Comparison of ENCODE assay signal across 9 cellular contexts in the genomic region with DNA sequence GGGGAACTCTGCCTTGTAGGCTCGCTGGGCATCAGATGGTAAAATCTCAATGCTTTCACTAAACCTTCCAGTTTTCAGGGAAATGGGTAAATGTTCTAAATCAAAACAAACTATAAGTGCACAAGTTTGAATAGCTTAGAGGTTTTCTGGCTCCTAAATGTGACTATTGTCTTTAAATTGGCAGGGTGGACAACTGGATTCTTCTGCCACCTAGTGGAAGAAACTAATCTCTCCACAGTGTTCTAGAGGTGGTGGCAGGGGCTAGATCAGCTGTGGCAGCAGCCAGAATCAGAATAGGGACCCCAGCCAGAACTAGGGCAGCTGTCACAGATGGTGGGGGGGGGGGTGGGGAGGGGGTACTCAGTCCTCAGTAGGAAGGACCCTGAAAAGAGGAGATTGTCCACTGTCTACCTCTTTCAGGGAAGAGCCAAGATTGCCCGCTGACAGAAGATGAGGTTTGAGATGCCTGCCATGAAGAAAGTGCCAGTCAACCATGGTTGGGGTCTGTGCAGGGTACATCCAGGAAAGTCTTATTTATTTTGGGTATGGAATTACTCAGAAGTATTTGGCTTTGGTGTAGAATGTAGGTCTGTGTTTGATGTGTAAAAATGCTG.
DNase-seq lines count a peak whose midpoint lies in the region; FAIRE-seq and TF ChIP-seq lines count a peak whose summit lies in the region.
"Had no signal": no experiment of that assay in that cellular context is flagged by ENCODE, and none has a peak within 500 bp of the region (broad histone marks: within the 10 kb centered on the region; RNA-seq: fewer than 3 reads in every experiment).

No MANE protein-coding gene starts in this region.

- H3K4me3 ChIP-seq in HAP-1 (no peak overlapping the region), OCI-LY3 (ENCODE audit: low read length) (no peak overlapping the region), H1 (ENCODE audit: extremely low read depth in 1 of 4, insufficient read depth in 2 of 4, low read depth in 3 of 4, low read length in 4 of 4) (no peak overlapping the region)
- H3K4me3 ChIP-seq: BLaER1 treated with 17β-estradiol and CSF1 and Interleukin-3, amounts not matched to agents 10 nM and 100 nM had no signal

- no peak overlapping the region for H4K91ac ChIP-seq in H1 (replicated peaks; ENCODE audit: insufficient read length, low read length)

- CTCF ChIA-PET in H1 (lab: Charles Lee; ENCODE audit: partially characterized antibody), result interaction anchor here (0.5 to 42.8 kb wide), 48 partner anchors 8 to 857 kb away, joined by 3 to 1551 read pairs (median 5); no protein-coding TSS in a partner anchor

- H3K23ac ChIP-seq in H1 (ENCODE audit: insufficient read length), result no peak overlapping the region

- no peaks in the 10 kb centered on the region for H3K79me1 ChIP-seq in H1 (ENCODE audit: low read depth, low read length)

- no peaks in the 10 kb centered on the region for H3K27me3 Mint-ChIP-seq in activated T-cell treated with anti-CD3 and anti-CD28 coated beads, Interleukin-2, amount 50 U/mL, for 24 hours

- H2BK120ac ChIP-seq in H1 (replicated peaks; ENCODE audit: low read depth, low read length), result no peak overlapping the region

- H3K4me1 ChIP-seq in HAP-1 (no peaks in the 10 kb centered on the region), OCI-LY3 (ENCODE audit: low read length) (peaks cover 9% of the 10 kb centered on the region), H1 (replicated peaks in 1 of 4; ENCODE audit: control insufficient read depth in 3 of 4, insufficient read depth in 4 of 4, low read length in 3 of 4) (peaks cover 0 to 2% (median 0%) of the 10 kb centered on the region in 4 experiments; a peak in 1 of 7 replicates)

- no peak for TF ChIP-seq EP300 in H1 (IDR thresholded peaks at IDR 0.05; ENCODE audit: borderline replicate concordance in 1 of 2, low read depth in 2 of 2, low read length in 2 of 2)

- no peaks in the 10 kb centered on the region for H3K79me2 ChIP-seq in OCI-LY3 (ENCODE audit: low read length)
- H3K79me2 ChIP-seq in H1 (ENCODE audit: control insufficient read depth in 1 of 2, insufficient read depth in 2 of 2, low read length in 2 of 2), result no peaks in the 10 kb centered on the region

- H3K36me3 Mint-ChIP-seq in activated T-cell treated with anti-CD3 and anti-CD28 coated beads, Interleukin-2, amount 50 U/mL, for 24 hours (ENCODE audit: low read depth), result no peaks in the 10 kb centered on the region

- H3K4me2 ChIP-seq in OCI-LY3 (ENCODE audit: low read length) (no peak overlapping the region), H1 (ENCODE audit: insufficient read depth in 1 of 2, low read depth in 2 of 2, low read length in 2 of 2) (no peak overlapping the region)

- no peak overlapping the region for H3K14ac ChIP-seq in H1 (ENCODE audit: insufficient read length)

- H3K27ac Mint-ChIP-seq in activated T-cell treated with anti-CD3 and anti-CD28 coated beads, Interleukin-2, amount 50 U/mL, for 24 hours, result no peak overlapping the region

- H2BK5ac ChIP-seq in H1 (ENCODE audit: low read depth, low read length), result no peak overlapping the region

- no peak overlapping the region for H3K56ac ChIP-seq in H1 (replicated peaks; ENCODE audit: insufficient read length, low read depth, low read length)

- H3K9ac ChIP-seq in OCI-LY3 (ENCODE audit: low read length), result no peak overlapping the region
- H3K9ac ChIP-seq in H1 (replicated peaks in 1 of 4; ENCODE audit: extremely low read depth in 1 of 4, low read depth in 3 of 4, low read length in 3 of 4), result no peak overlapping the region
- H3K9ac ChIP-seq: BLaER1 treated with 17β-estradiol and CSF1 and Interleukin-3, amounts not matched to agents 10 nM and 100 nM had no signal

- no peak overlapping the region for H2BK15ac ChIP-seq in H1 (ENCODE audit: low read length)

- no peak overlapping the region for H3K18ac ChIP-seq in H1 (ENCODE audit: extremely low read depth, low read length)

- H2AFZ ChIP-seq in OCI-LY3 (ENCODE audit: low read depth, low read length) (no peak overlapping the region), H1 (ENCODE audit: low read length) (no peak overlapping the region)

- H2BK12ac ChIP-seq in H1 (ENCODE audit: low read depth, low read length), result no peak overlapping the region

- H4K20me1 ChIP-seq in OCI-LY3 (ENCODE audit: insufficient read depth, low read length), result no peaks in the 10 kb centered on the region
- no peaks in the 10 kb centered on the region for H4K20me1 ChIP-seq in H1 (replicated peaks in 1 of 2; ENCODE audit: control insufficient read depth in 1 of 2, insufficient read depth in 2 of 2, low read length in 2 of 2)
- H4K20me1 ChIP-seq: BLaER1 treated with 17β-estradiol and CSF1 and Interleukin-3, amounts not matched to agents 10 nM and 100 nM had no signal

- no peaks in the 10 kb centered on the region; the same call in 1 of the 2 replicates for H3K23me2 ChIP-seq in H1 (ENCODE audit: low read depth, low read length)

- FAIRE-seq in H1 (lab: Jason Lieb, UNC), result peak; percentile 7

- 79% methylated on average over 2 of the region's 2 CpGs; no CpG with 5 or more reads in 1 of the 2 experiments for WGBS in H1 (ENCODE audit: extremely low coverage in 1 of 2, insufficient coverage in 1 of 2, insufficient read length in 1 of 2, insufficient replicate concordance in 2 of 2, low coverage in 1 of 2, low lambda C conversion rate in 2 of 2, missing lambda C conversion rate in 1 of 2), 2 experiments

- in situ Hi-C loops in HAP-1 (cut with MboI; ENCODE audit: low sequenced_read_pairs), result no loop called here

- peak; percentile 82 for TF ChIP-seq CTCF in OCI-LY3 (IDR thresholded peaks at IDR 0.05; ENCODE audit: low read depth, low read length)
- TF ChIP-seq CTCF in H1 (IDR thresholded peaks at IDR 0.05; ENCODE audit: control extremely low read depth in 1 of 3, insufficient read depth in 1 of 3, low read depth in 1 of 3, low read length in 3 of 3), result peak; percentile 24 to 75 (median 72)

- no peak overlapping the region for H3K4me3 Mint-ChIP-seq in activated T-cell treated with anti-CD3 and anti-CD28 coated beads, Interleukin-2, amount 50 U/mL, for 24 hours

- H3K27ac ChIP-seq in OCI-LY3 (ENCODE audit: low read length) (no peak overlapping the region), H1 (ENCODE audit: low read depth, low read length) (no peak overlapping the region)
- H3K27ac ChIP-seq: BLaER1 treated with 17β-estradiol and CSF1 and Interleukin-3, amounts not matched to agents 10 nM and 100 nM had no signal

- POLR2A ChIA-PET in H1 (lab: Charles Lee; ENCODE audit: partially characterized antibody), result no interaction called here

- no peak for TF ChIP-seq POLR2A in H1 (IDR thresholded peaks at IDR 0.05; ENCODE audit: control extremely low read depth in 1 of 2, low read depth in 2 of 2, low read length in 2 of 2)

- no peaks in the 10 kb centered on the region for H3K4me1 Mint-ChIP-seq in activated T-cell treated with anti-CD3 and anti-CD28 coated beads, Interleukin-2, amount 50 U/mL, for 24 hours (ENCODE audit: low read depth)

- peak; percentile 62 to 74 for TF ChIP-seq RAD21 in H1 (IDR thresholded peaks at IDR 0.05 in 1 of 2, conservative IDR thresholded peaks at IDR 0.05 in 1 of 2; ENCODE audit: low read depth in 2 of 2, low read length in 2 of 2)

- H4K5ac ChIP-seq in H1 (ENCODE audit: insufficient read length, low read depth, low read length), result no peak overlapping the region

- no peak overlapping the region for H3K4ac ChIP-seq in H1 (replicated peaks; ENCODE audit: insufficient read length, low read depth, low read length)

- H3K9me3 ChIP-seq in HAP-1 (no peaks in the 10 kb centered on the region), OCI-LY3 (ENCODE audit: insufficient read depth, low read length) (no peaks in the 10 kb centered on the region), H1 (ENCODE audit: insufficient read depth in 2 of 2, low read depth in 1 of 2, low read length in 1 of 2) (no peaks in the 10 kb centered on the region)

- H3K36me3 ChIP-seq in HAP-1 (replicated peaks), result no peaks in the 10 kb centered on the region
- no peaks in the 10 kb centered on the region for H3K36me3 ChIP-seq in OCI-LY3 (replicated peaks; ENCODE audit: low read depth, low read length)
- H3K36me3 ChIP-seq in H1 (ENCODE audit: control insufficient read depth in 2 of 4, insufficient read depth in 4 of 4, low read length in 3 of 4), result no peaks in the 10 kb centered on the region
- H3K36me3 ChIP-seq: BLaER1 treated with 17β-estradiol and CSF1 and Interleukin-3, amounts not matched to agents 10 nM and 100 nM had no signal

- H4K8ac ChIP-seq in H1 (ENCODE audit: extremely low read depth, insufficient read depth, low read length), result no peak overlapping the region

- H3K9me3 Mint-ChIP-seq in activated T-cell treated with anti-CD3 and anti-CD28 coated beads, Interleukin-2, amount 50 U/mL, for 24 hours, result no peaks in the 10 kb centered on the region

- H2AK5ac ChIP-seq in H1 (ENCODE audit: low read depth, low read length), result no peak overlapping the region

- H3K27me3 ChIP-seq in HAP-1 (ENCODE audit: low read depth), result peaks cover 3% of the 10 kb centered on the region; the same call in 1 of the 2 replicates
- H3K27me3 ChIP-seq in OCI-LY3 (ENCODE audit: low read depth, low read length), result 0 out of 2 replicates have a peak, but pooled peaks cover 5% of the 10 kb centered on the region
- H3K27me3 ChIP-seq in H1 (replicated peaks in 1 of 4; ENCODE audit: control insufficient read depth in 3 of 4, extremely low read depth in 1 of 4, insufficient read depth in 3 of 4, low read length in 3 of 4), result no peaks in the 10 kb centered on the region
- H3K27me3 ChIP-seq: BLaER1 treated with 17β-estradiol and CSF1 and Interleukin-3, amounts not matched to agents 10 nM and 100 nM had no signal

- no peak overlapping the region for H2BK20ac ChIP-seq in H1 (ENCODE audit: low read length)

- peak; percentile 14 to 66 (median 42) for DNase-seq in NCI-H1417 (lab: John Stamatoyannopoulos, UW)
- DNase-seq in NCI-H1417 treated with DMSO at 0.1 percent for 48 hours (lab: John Stamatoyannopoulos, UW), result no peak
- DNase-seq in HAP-1 (ENCODE audit: low spot score in 2 of 2), result peak; percentile 27 to 31
- DNase-seq in H1 (ENCODE audit: low read depth in 1 of 2, low spot score in 2 of 2), result no peak
- peak; percentile 57 for DNase-seq in midbrain (lab: John Stamatoyannopoulos, UW)
- no peak for DNase-seq in activated T-cell treated with anti-CD3 and anti-CD28 coated beads, Interleukin-2, amount 50 U/mL, for 24 hours
- no peak for DNase-seq in NCI-H146 (lab: John Stamatoyannopoulos, UW)

TF ChIP-seq in H1, 55 proteins besides CTCF, POLR2A, EP300 and RAD21:
- no peak for TF ChIP-seq SIRT6 (IDR thresholded peaks at IDR 0.05; ENCODE audit: low read length)
- no peak for TF ChIP-seq MAFK (IDR thresholded peaks at IDR 0.05; ENCODE audit: low read depth, low read length)
- no peak for TF ChIP-seq CHD2 (IDR thresholded peaks at IDR 0.05; ENCODE audit: low read length)
- no peak for TF ChIP-seq JUN (IDR thresholded peaks at IDR 0.05; ENCODE audit: low read depth, low read length)
- TF ChIP-seq TBP (IDR thresholded peaks at IDR 0.05; ENCODE audit: low read depth, low read length), result no peak
- TF ChIP-seq GTF2F1 (IDR thresholded peaks at IDR 0.05; ENCODE audit: borderline replicate concordance, low read depth, low read length), result no peak
- TF ChIP-seq FOSL1 (IDR thresholded peaks at IDR 0.05; ENCODE audit: insufficient read depth, low read depth, low read length), result no peak
- no peak for TF ChIP-seq SUZ12 (IDR thresholded peaks at IDR 0.05; ENCODE audit: low read length)
- no peak for TF ChIP-seq SIX5 (IDR thresholded peaks at IDR 0.05; ENCODE audit: low read depth, low read length)

Comparison
In these comparisons a context has a peak if more than half of its experiments do, and no peak if none do; other contexts are left out.
1. DNase-seq: peak in NCI-H1417 (3 of 3), HAP-1 (2 of 2) and midbrain (single experiment); none in NCI-H1417 treated with DMSO at 0.1 percent for 48 hours (single experiment), H1 (0 of 2), activated T-cell treated with anti-CD3 and anti-CD28 coated beads, Interleukin-2, amount 50 U/mL, for 24 hours (single experiment) and NCI-H146 (single experiment).